Comparison of ENCODE assay signal across 8 cellular contexts in the genomic region with DNA sequence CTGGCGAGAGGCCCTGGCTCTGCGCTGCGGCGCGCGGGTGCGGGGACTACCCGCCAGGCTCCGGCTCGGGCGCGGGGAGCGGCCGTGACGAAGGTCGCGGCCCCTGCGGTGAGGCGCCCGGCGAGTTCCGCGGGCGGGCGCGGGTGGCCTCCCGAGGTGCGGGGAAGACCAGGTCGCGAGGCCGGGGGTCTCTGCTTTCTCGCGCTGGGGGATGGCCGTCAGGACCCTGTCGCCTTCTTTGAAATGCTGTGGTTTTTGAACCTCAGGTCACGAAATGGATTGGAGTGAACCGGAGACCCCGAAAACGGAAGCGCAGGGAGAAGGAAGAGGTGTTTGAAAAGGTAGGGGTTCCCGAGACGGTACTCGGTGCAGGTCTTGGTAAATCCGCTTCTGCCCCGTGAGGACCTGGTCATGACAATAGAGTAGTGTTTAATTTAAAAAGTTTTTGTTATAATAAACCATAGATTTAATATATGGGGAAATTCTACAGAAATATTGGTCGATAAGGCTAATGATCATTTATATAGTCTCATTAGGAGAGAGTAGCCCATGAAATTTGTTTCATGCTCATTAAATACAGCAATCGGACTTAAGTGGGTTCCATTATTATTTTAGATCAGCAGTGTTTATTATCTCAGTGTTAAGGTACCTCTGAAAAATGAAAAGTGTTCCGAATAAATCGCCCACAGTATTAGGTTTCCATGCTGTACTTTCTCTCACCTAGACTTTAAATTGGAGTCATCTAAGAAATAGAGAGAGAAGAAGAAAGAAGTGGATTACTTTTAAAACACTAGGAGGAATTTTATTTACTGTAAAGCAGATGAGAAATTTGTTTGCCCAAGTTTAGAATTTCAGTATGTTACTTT.
DNase-seq lines count a peak whose midpoint lies in the region; ATAC-seq and TF ChIP-seq lines count a peak whose summit lies in the region.

No MANE protein-coding gene starts in this region.

- H3K36me3 Mint-ChIP-seq in mesothelial cell of epicardium, result peaks cover 3% of the 10 kb centered on the region

- ATAC-seq in HG02973 (IDR thresholded peaks at IDR 0.05; ENCODE audit: unreplicated experiment), result no peak

- H3K36me3 ChIP-seq in Karpas-422 (ENCODE audit: insufficient read depth, low read length), result no peaks in the 10 kb centered on the region

- no peak for TF ChIP-seq CTCF in cardiac fibroblast (IDR thresholded peaks at IDR 0.05; ENCODE audit: low read depth, low read length)
- TF ChIP-seq CTCF in mesothelial cell of epicardium (IDR thresholded peaks at IDR 0.05; ENCODE audit: unreplicated experiment), result no peak

- H3K4me3 ChIP-seq in Karpas-422 (ENCODE audit: low read length) (peak overlapping the region; percentile 40; the same call in 1 of the 2 replicates), cardiac fibroblast (replicated peaks in 1 of 2; ENCODE audit: low read depth in 2 of 2, low read length in 2 of 2) (peak overlapping the region; percentile 79 to 80)

- no peaks in the 10 kb centered on the region for H4K20me1 ChIP-seq in Karpas-422 (ENCODE audit: insufficient read depth, low read depth, low read length)

- peaks cover 8% of the 10 kb centered on the region for H3K4me1 ChIP-seq in Karpas-422 (ENCODE audit: low read length)

- H3K27me3 ChIP-seq in Karpas-422 (ENCODE audit: low read length), result no peaks in the 10 kb centered on the region; the same call in 1 of the 2 replicates

- H3K27me3 Mint-ChIP-seq in mesothelial cell of epicardium (ENCODE audit: low read depth), result no peaks in the 10 kb centered on the region

- no peaks in the 10 kb centered on the region for H3K9me2 ChIP-seq in Karpas-422 (replicated peaks; ENCODE audit: insufficient read depth, low read length)

- DNase-seq in NCI-H1417 (lab: John Stamatoyannopoulos, UW), result peak in 2 of 3 experiments; percentile 81
- DNase-seq in NCI-H1417 treated with DMSO at 0.1 percent for 48 hours (lab: John Stamatoyannopoulos, UW), result no peak
- DNase-seq in Karpas-422, result no peak
- DNase-seq in cardiac fibroblast (ENCODE audit: low read depth in 2 of 2), result peak; percentile 30 to 43
- peak in 1 of 2 experiments; percentile 28 for DNase-seq in mesothelial cell of epicardium (ENCODE audit: low spot score in 2 of 2, unreplicated experiment in 2 of 2)
- no peak for DNase-seq in SW 1271 (lab: John Stamatoyannopoulos, UW)
- DNase-seq in COR-L47 (lab: John Stamatoyannopoulos, UW), result no peak

- H3K79me2 ChIP-seq in Karpas-422 (ENCODE audit: low read length), result no peaks in the 10 kb centered on the region

- peak overlapping the region; percentile 98 for H3K27ac Mint-ChIP-seq in mesothelial cell of epicardium

- no peak overlapping the region for H3K4me2 ChIP-seq in Karpas-422 (ENCODE audit: low read depth, low read length, poor library complexity, severe bottlenecking)

- H3K27ac ChIP-seq in Karpas-422 (ENCODE audit: low read length), result no peak overlapping the region

- peaks cover 60% of the 10 kb centered on the region for H3K4me1 Mint-ChIP-seq in mesothelial cell of epicardium

- H3K4me3 Mint-ChIP-seq in mesothelial cell of epicardium, result peak overlapping the region; percentile 94

- H3K9me3 Mint-ChIP-seq in mesothelial cell of epicardium, result no peaks in the 10 kb centered on the region

- no peaks in the 10 kb centered on the region for H3K9me3 ChIP-seq in Karpas-422 (ENCODE audit: low read length)

- H2AFZ ChIP-seq in Karpas-422 (ENCODE audit: low read length), result no peak overlapping the region

- H3K9ac ChIP-seq in Karpas-422 (ENCODE audit: low read length), result peak overlapping the region; percentile 39

Comparison
In these comparisons a context has a peak if more than half of its experiments do, and no peak if none do; other contexts are left out.
1. DNase-seq: peak in NCI-H1417 (2 of 3) and cardiac fibroblast (2 of 2); none in NCI-H1417 treated with DMSO at 0.1 percent for 48 hours (single experiment), Karpas-422 (single experiment), SW 1271 (0 of 2) and COR-L47 (single experiment).